In genomic region chr16:65816556-65816955, GRCh38 we compare ENCODE assay signal across 11 cellular contexts.
DNase-seq lines count a peak whose midpoint lies in the region; ATAC-seq and TF ChIP-seq lines count a peak whose summit lies in the region.
"Had no signal": no experiment of that assay in that cellular context is flagged by ENCODE, and none has a peak within 500 bp of the region (broad histone marks: within the 10 kb centered on the region; RNA-seq: fewer than 3 reads in every experiment).

No MANE protein-coding gene starts in this region.

- H3K4me2 ChIP-seq in neuronal stem cell (ENCODE audit: insufficient read depth, low read length, poor library complexity, severe bottlenecking), result no peak overlapping the region

- H3K14ac ChIP-seq in neuronal stem cell (ENCODE audit: low read length), result no peak overlapping the region

- H3K79me1 ChIP-seq in neuronal stem cell (ENCODE audit: low read depth, low read length), result no peaks in the 10 kb centered on the region

- H3K4me3 ChIP-seq in HUES48 (ENCODE audit: low read depth, low read length) (peak overlapping the region; percentile 17; the same call in 1 of the 2 replicates), fibroblast of the aortic adventitia (ENCODE audit: low read depth, low read length) (no peak overlapping the region), neuronal stem cell (ENCODE audit: low read length in 2 of 2) (no peak overlapping the region)

- H2BK120ac ChIP-seq in neuronal stem cell (ENCODE audit: low read depth, low read length), result no peak overlapping the region

- H2BK12ac ChIP-seq in neuronal stem cell (ENCODE audit: low read length), result no peak overlapping the region

- H3K23ac ChIP-seq in neuronal stem cell (ENCODE audit: low read depth, low read length, poor library complexity), result no peak overlapping the region

- no peak overlapping the region for H2AFZ ChIP-seq in neuronal stem cell (ENCODE audit: low read length)

- ATAC-seq in HG02840 (IDR thresholded peaks at IDR 0.05; ENCODE audit: low FRiP score, unreplicated experiment), result no peak

- no peak overlapping the region for H2AK5ac ChIP-seq in neuronal stem cell (ENCODE audit: low read depth, low read length)

- H3K9me3 ChIP-seq in HUES48 (ENCODE audit: control insufficient read depth, insufficient read depth, low read length), result no peaks in the 10 kb centered on the region
- H3K9me3 ChIP-seq in neuronal stem cell (replicated peaks in 1 of 2; ENCODE audit: control insufficient read depth in 2 of 2, insufficient read depth in 1 of 2, low read depth in 1 of 2, low read length in 2 of 2), result no peaks in the 10 kb centered on the region

- H3K4ac ChIP-seq in neuronal stem cell (ENCODE audit: low read length), result no peak overlapping the region

- H3K4me1 ChIP-seq in HUES48 (ENCODE audit: control insufficient read depth, insufficient read depth, low read length) (peaks cover 15% of the 10 kb centered on the region), neuronal stem cell (ENCODE audit: control insufficient read depth in 2 of 2, insufficient read depth in 1 of 2, low read depth in 1 of 2, low read length in 2 of 2) (peaks cover 0 to 4% of the 10 kb centered on the region in 2 donors)

- DNase-seq in amniotic epithelial cell (ENCODE audit: low read depth), result peak; percentile 90
- peak; percentile 53 for DNase-seq in fibroblast of the aortic adventitia (ENCODE audit: low read depth)
- DNase-seq in stromal cell of bone marrow (ENCODE audit: low read depth), result peak; percentile 24
- DNase-seq in neuronal stem cell (ENCODE audit: low spot score), result no peak
- no peak for DNase-seq in NCI-H1105 treated with DMSO at 0.1 percent for 48 hours (lab: John Stamatoyannopoulos, UW)
- DNase-seq: C1 segment of cervical spinal cord; CD4-positive, alpha-beta T cell; DMS79 treated with DMSO at 0.1 percent for 48 hours; EL had no signal

- H3K18ac ChIP-seq in neuronal stem cell (ENCODE audit: low read length), result no peak overlapping the region

- no peak for TF ChIP-seq CTCF in fibroblast of the aortic adventitia (IDR thresholded peaks at IDR 0.05; ENCODE audit: insufficient read depth, low read length)

- H3K27me3 ChIP-seq in HUES48 (ENCODE audit: control insufficient read depth, insufficient read depth, low read length) (no peaks in the 10 kb centered on the region), neuronal stem cell (ENCODE audit: control insufficient read depth in 3 of 3, insufficient read depth in 3 of 3, low read depth in 1 of 3, low read length in 3 of 3) (no peaks in the 10 kb centered on the region)

- no peak overlapping the region for H4K8ac ChIP-seq in neuronal stem cell (ENCODE audit: low read depth, low read length)

- H4K91ac ChIP-seq in neuronal stem cell (ENCODE audit: low read depth, low read length, poor library complexity), result no peak overlapping the region

- WGBS in neuronal stem cell (ENCODE audit: extremely low coverage in 2 of 2, insufficient read length in 2 of 2, insufficient replicate concordance in 1 of 2), 2 donors, result no CpG with 5 or more reads among the region's 2 CpGs

- H2BK5ac ChIP-seq in neuronal stem cell (ENCODE audit: low read length), result no peak overlapping the region

- no peak overlapping the region for H3K9ac ChIP-seq in HUES48 (ENCODE audit: low read depth, low read length)
- H3K9ac ChIP-seq in neuronal stem cell (ENCODE audit: low read depth, low read length, poor library complexity), result no peak overlapping the region

- H3K27ac ChIP-seq in HUES48 (ENCODE audit: low read depth, low read length) (peak overlapping the region; percentile 65), neuronal stem cell (replicated peaks; ENCODE audit: low read length) (no peak overlapping the region)

- H2BK15ac ChIP-seq in neuronal stem cell (ENCODE audit: low read length), result no peak overlapping the region

- H3K36me3 ChIP-seq in HUES48 (ENCODE audit: control insufficient read depth, insufficient read depth, low read length) (no peaks in the 10 kb centered on the region), neuronal stem cell (replicated peaks in 1 of 2; ENCODE audit: control insufficient read depth in 2 of 2, insufficient read depth in 2 of 2, low read length in 2 of 2) (no peaks in the 10 kb centered on the region)

Comparison
In these comparisons a context has a peak if more than half of its experiments do, and no peak if none do; other contexts are left out.
1. DNase-seq: peak in amniotic epithelial cell (single experiment), fibroblast of the aortic adventitia (single experiment) and stromal cell of bone marrow (single experiment); none in neuronal stem cell (single experiment) and NCI-H1105 treated with DMSO at 0.1 percent for 48 hours (single experiment).